Comparison of ENCODE assay signal across 24 cellular contexts in the genomic region with DNA sequence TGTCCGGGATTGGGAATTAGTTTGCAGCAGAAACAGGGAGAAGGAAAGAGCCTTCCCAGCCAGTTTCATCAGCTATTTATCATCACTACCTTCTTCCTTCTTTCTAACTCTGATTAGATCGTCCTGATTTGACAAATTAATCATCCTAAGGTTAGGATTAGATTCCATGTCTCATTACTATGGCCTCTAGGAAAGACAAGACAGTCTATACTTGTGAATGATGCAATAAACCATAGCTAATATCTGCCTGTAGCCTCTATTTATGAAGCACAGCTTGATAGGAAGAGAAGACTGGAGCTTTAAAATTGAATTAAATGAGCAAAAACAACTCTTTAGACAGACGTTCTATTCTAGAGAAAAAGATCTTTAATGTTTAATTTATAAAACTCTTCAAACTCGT. TPM values are rescaled to one million over a fixed set of nuclear protein-coding genes. Genes with fewer than 3 reads are reported as not detected.
"Had no signal": no experiment of that assay in that cellular context is flagged by ENCODE, and none has a peak within 500 bp of the region (broad histone marks: within the 10 kb centered on the region; RNA-seq: fewer than 3 reads in every experiment).

No MANE protein-coding gene starts in this region.

- H3K4me1 Mint-ChIP-seq: activated naive CD8-positive, alpha-beta T cell treated with anti-CD3 and anti-CD28 coated beads, Interleukin-2, amount 10 ng/mL, durations not matched to agents 7 days and 5 days; activated T-helper 17 cell treated with anti-CD3 and anti-CD28 coated beads, Interleukin-2, amount 50 U/mL, for 72 hours; central memory CD8-positive, alpha-beta T cell; naive B cell; stimulated activated memory B cell treated with anti-CD40 and anti-IgM and Interleukin-4, amounts not matched to agents 10 μg/mL and 1 μg/mL and 100 μg/mL, for 72 hours had no signal

- H3K4me2 ChIP-seq: neural progenitor cell had no signal

- H2AFZ ChIP-seq: neural progenitor cell had no signal

- H3K9me3 Mint-ChIP-seq: activated T-helper 17 cell treated with anti-CD3 and anti-CD28 coated beads, Interleukin-2, amount 50 U/mL, for 72 hours; central memory CD8-positive, alpha-beta T cell; neural progenitor cell; stimulated activated memory B cell treated with anti-CD40 and anti-IgM and Interleukin-4, amounts not matched to agents 10 μg/mL and 1 μg/mL and 100 μg/mL, for 72 hours had no signal

- ATAC-seq: activated T-helper 17 cell treated with anti-CD3 and anti-CD28 coated beads, Interleukin-2, amount 50 U/mL, for 72 hours; body of pancreas; esophagus mucosa; gastrocnemius medialis; left ventricle myocardium superior; sciatic nerve; stimulated activated memory B cell treated with anti-CD40 and anti-IgM and Interleukin-4, amounts not matched to agents 10 μg/mL and 1 μg/mL and 100 μg/mL, for 72 hours; upper lobe of right lung had no signal

- DNase-seq: activated CD4-positive, alpha-beta T cell treated with anti-CD3 and anti-CD28 coated beads for 1 hour; activated naive CD4-positive, alpha-beta T cell treated with Interleukin-2 at 50 U/mL for 16 hours; activated naive CD8-positive, alpha-beta T cell treated with anti-CD3 and anti-CD28 coated beads, Interleukin-2, amount 10 ng/mL, durations not matched to agents 7 days and 5 days; activated T-cell treated with anti-CD3 and anti-CD28 coated beads for 4 hours; amygdala; body of pancreas; gastrocnemius medialis; head of caudate nucleus; kidney; left ventricle myocardium superior; naive B cell; ovary; stimulated activated CD4-positive, alpha-beta T cell treated with anti-CD3 and anti-CD28 coated beads, Interleukin-4, amount 100 ng/mL, for 4 hours; T-helper 2 cell; testis; upper lobe of right lung had no signal

- H3K36me3 ChIP-seq: gastrocnemius medialis, neural progenitor cell, ovary, upper lobe of right lung had no signal

- H3K27ac Mint-ChIP-seq: activated naive CD8-positive, alpha-beta T cell treated with anti-CD3 and anti-CD28 coated beads, Interleukin-2, amount 10 ng/mL, durations not matched to agents 7 days and 5 days; activated T-helper 17 cell treated with anti-CD3 and anti-CD28 coated beads, Interleukin-2, amount 50 U/mL, for 72 hours; naive B cell; neural progenitor cell; stimulated activated memory B cell treated with anti-CD40 and anti-IgM and Interleukin-4, amounts not matched to agents 10 μg/mL and 1 μg/mL and 100 μg/mL, for 72 hours had no signal

- H3K4me1 ChIP-seq: body of pancreas, testis, upper lobe of right lung had no signal

- H3K9me3 ChIP-seq: body of pancreas, gastrocnemius medialis, ovary, testis, upper lobe of right lung had no signal

- H3K36me3 Mint-ChIP-seq: naive B cell; neural progenitor cell; stimulated activated memory B cell treated with anti-CD40 and anti-IgM and Interleukin-4, amounts not matched to agents 10 μg/mL and 1 μg/mL and 100 μg/mL, for 72 hours had no signal

- H3K27me3 Mint-ChIP-seq: activated T-helper 17 cell treated with anti-CD3 and anti-CD28 coated beads, Interleukin-2, amount 50 U/mL, for 72 hours; naive B cell had no signal

- H3K27ac ChIP-seq: body of pancreas, coronary artery, gastrocnemius medialis, neural progenitor cell, ovary, testis, upper lobe of right lung, VCaP had no signal

- H3K4me3 ChIP-seq: body of pancreas, coronary artery, gastrocnemius medialis, neural progenitor cell, ovary, testis, upper lobe of right lung had no signal

- H3K4me3 Mint-ChIP-seq: activated naive CD8-positive, alpha-beta T cell treated with anti-CD3 and anti-CD28 coated beads, Interleukin-2, amount 10 ng/mL, durations not matched to agents 7 days and 5 days; activated T-helper 17 cell treated with anti-CD3 and anti-CD28 coated beads, Interleukin-2, amount 50 U/mL, for 72 hours; central memory CD8-positive, alpha-beta T cell; naive B cell; neural progenitor cell; stimulated activated memory B cell treated with anti-CD40 and anti-IgM and Interleukin-4, amounts not matched to agents 10 μg/mL and 1 μg/mL and 100 μg/mL, for 72 hours had no signal

- H3K27me3 ChIP-seq: body of pancreas, gastrocnemius medialis, neural progenitor cell, ovary, testis, upper lobe of right lung had no signal

RNA-seq across cellular contexts. Expression of a gene that starts 25.2 kb away (rescaled TPM):
- total RNA-seq: activated naive CD8-positive, alpha-beta T cell treated with anti-CD3 and anti-CD28 coated beads, Interleukin-2, amount 10 ng/mL, durations not matched to agents 7 days and 5 days; activated T-helper 17 cell treated with anti-CD3 and anti-CD28 coated beads, Interleukin-2, amount 50 U/mL, for 72 hours had no signal
